ENCODE assay signal across 1 cellular context in the genomic region with DNA sequence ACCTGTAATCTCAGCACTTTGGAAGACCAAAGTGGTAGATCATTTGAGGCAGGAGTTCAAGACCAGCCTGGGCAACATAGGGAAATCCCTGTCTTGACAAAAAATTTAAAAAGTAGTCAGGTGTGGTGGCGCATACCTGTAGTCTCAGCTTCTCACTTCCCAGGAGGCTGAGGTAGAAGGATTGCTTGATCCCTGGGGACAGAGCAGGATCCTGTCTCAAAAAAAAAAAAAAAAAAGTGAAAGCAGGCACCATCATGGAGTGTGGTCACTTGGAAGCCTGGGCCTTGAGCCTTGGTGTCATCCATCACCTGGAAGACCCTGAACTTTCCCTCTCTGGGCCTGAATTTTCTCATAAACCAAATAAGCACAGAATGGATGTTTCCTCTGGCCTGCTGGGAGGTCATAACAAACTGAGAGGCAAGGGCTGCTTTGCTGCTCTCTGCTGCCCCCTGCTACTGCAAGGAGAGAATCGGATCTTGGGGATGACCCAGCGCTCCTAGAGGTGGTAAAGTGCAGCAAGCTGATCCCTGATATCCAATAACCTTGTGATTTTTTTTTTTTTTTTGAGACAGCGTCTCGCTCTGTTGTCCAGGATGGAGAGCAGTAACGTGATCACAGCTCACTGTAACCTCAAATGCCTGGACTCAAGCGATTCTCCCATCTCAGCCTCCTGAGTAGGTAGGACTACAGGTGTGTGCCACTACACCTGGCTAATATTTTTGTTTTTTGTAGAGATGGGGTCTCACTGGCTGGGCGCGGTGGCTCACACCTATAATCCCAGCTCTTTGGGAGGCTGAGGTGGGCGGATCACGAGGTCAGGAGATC.
TF ChIP-seq lines count a peak whose summit lies in the region.

No MANE protein-coding gene starts in this region.

TF ChIP-seq in GM12878, 131 proteins besides CTCF, POLR2A, EP300 and RAD21:
- TF ChIP-seq TBL1XR1 (IDR thresholded peaks at IDR 0.05; ENCODE audit: low read depth, low read length) (no peak), ZSCAN29 (IDR thresholded peaks at IDR 0.05) (no peak), CHD2 (IDR thresholded peaks at IDR 0.05; ENCODE audit: borderline replicate concordance, low read depth, low read length) (no peak), BHLHE40 (IDR thresholded peaks at IDR 0.05; ENCODE audit: borderline replicate concordance in 1 of 2, low read depth in 2 of 2, low read length in 1 of 2) (no peak), MYC (IDR thresholded peaks at IDR 0.05; ENCODE audit: insufficient read depth, insufficient read length, insufficient replicate concordance, low read length, severe bottlenecking) (no peak), RUNX3 (IDR thresholded peaks at IDR 0.05; ENCODE audit: low read length) (no peak), ZNF217 (IDR thresholded peaks at IDR 0.05) (no peak)
- TF ChIP-seq, protein P1, sequence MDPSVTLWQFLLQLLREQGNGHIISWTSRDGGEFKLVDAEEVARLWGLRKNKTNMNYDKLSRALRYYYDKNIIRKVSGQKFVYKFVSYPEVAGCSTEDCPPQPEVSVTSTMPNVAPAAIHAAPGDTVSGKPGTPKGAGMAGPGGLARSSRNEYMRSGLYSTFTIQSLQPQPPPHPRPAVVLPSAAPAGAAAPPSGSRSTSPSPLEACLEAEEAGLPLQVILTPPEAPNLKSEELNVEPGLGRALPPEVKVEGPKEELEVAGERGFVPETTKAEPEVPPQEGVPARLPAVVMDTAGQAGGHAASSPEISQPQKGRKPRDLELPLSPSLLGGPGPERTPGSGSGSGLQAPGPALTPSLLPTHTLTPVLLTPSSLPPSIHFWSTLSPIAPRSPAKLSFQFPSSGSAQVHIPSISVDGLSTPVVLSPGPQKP (IDR thresholded peaks at IDR 0.05; ENCODE audit: low read depth, low read length), result no peak
